In the genomic region with DNA sequence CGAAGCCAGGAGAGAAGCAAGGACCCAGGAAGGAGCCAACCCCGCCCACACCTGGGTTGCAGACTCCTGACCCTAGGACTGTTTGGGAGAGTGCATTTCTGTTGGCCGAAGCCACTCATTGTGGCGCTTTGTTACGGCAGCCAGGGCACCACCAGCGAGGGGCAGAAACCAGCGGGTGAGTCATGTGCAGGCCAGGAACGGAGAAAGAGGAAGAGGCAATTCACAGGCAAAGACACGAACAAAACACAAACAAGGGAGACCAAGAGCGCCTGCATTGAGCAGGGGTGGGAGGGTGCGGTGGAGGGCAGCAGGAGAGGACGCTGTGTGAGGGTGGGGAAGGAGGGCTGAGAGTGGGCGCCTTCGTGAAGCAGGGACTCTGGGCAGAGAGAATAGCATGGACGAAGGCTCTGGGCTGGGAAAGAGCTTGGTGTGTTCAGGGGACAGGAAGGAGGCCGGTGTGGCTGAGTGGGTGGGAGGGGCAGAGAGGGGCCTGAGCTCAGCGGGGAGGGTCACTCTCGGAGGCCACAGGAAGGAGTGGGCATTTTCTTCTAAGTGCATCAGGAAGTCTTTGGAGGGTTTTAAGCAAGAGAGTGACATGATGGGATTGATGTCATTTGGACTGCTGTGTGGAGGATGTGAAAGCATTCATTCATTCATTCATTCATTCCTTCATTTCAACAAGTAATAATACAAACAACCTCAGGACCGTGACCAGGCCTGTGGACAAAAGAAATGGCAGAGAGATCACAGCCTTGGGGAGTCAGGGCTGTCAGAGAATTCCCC, we compare ENCODE assay signal across 2 cellular contexts.
TF ChIP-seq lines count a peak whose summit lies in the region.

No MANE protein-coding gene starts in this region.

TF ChIP-seq in GM12878, 131 proteins besides CTCF, POLR2A, EP300 and RAD21:
- TF ChIP-seq TARDBP (IDR thresholded peaks at IDR 0.05; ENCODE audit: borderline replicate concordance) (no peak), NBN (IDR thresholded peaks at IDR 0.05) (0 out of 2 replicates have a peak, but pooled peaks have one; percentile 23), BHLHE40 (IDR thresholded peaks at IDR 0.05; ENCODE audit: borderline replicate concordance in 1 of 2, low read depth in 2 of 2, low read length in 1 of 2) (peak; percentile 19 to 72; a peak in 3 of 4 replicates), ZNF24 (IDR thresholded peaks at IDR 0.05) (peak; percentile 97), SKIL (IDR thresholded peaks at IDR 0.05; ENCODE audit: low read depth, poor library complexity, severe bottlenecking) (no peak), HDGF (IDR thresholded peaks at IDR 0.05) (peak; percentile 78; the same call in 1 of the 2 replicates), SPI1 (IDR thresholded peaks at IDR 0.05; ENCODE audit: borderline replicate concordance, insufficient read depth, low read depth, low read length) (peak; percentile 80)
TF ChIP-seq in GM12878: peak in this region for 5.

TF ChIP-seq in SK-N-SH treated with all-trans-retinoic acid at 6 μM for 48 hours, 23 proteins besides CTCF, POLR2A, EP300 and RAD21 (continued from another document):
- TF ChIP-seq ZNF565 (CRISPR knock-in tag; conservative IDR thresholded peaks at IDR 0.05; ENCODE audit: low read depth) (no peak), TCF4 (CRISPR knock-in tag; IDR thresholded peaks at IDR 0.05; ENCODE audit: borderline replicate concordance) (no peak), POU6F1 (CRISPR knock-in tag; IDR thresholded peaks at IDR 0.05; ENCODE audit: borderline replicate concordance, low read depth) (no peak)
